ENCODE assay signal across 8 cellular contexts in the genomic region with DNA sequence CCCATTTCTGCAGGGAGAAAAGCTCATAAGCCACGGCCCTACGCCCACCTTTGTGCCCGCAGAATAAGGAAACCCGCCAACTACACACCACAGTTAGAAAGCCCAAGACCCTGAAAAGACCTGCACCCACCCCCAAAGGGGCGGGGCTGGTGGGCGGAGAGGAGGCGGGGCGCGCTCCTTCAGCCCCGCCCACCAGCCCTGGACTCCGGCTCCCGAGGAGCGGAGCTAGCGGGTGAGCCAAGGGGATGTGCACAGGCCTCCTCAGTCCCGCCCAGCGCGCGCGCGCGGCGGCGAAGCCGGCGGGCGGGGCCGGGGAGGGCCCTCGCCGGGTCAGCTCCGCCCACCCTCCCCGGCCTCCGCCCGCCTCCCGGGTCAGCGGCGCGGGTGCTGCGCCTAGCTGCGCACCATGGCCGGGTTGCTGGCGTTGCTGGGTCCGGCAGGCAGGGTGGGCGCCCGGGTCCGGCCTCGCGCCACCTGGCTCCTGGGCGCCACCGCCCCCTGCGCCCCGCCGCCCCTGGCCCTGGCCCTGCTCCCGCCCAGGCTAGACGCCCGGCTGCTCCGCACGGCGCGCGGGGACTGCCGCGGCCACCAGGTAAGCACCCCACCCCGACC. TPM values are rescaled to one million over a fixed set of nuclear protein-coding genes. Genes with fewer than 3 reads are reported as not detected.
DNase-seq lines count a peak whose midpoint lies in the region; ATAC-seq and TF ChIP-seq lines count a peak whose summit lies in the region.

A gene with protein sequence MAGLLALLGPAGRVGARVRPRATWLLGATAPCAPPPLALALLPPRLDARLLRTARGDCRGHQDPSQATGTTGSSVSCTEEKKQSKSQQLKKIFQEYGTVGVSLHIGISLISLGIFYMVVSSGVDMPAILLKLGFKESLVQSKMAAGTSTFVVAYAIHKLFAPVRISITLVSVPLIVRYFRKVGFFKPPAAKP (plus strand): TSS at position 375 of the 612 bp plus-strand sequence. CDS start 32 bp downstream, at position 407.

- intact Hi-C loops in dendritic cell treated with granulocyte-macrophage colony-stimulating factor and Interleukin-4, amounts not matched to agents 40 ng/mL and 50 ng/mL, for 4 days (cut with micrococcal nuclease) = loop anchor here (1.0 kb wide), 1 partner anchor 34 kb away; the partner anchor contains the start of genes AURKA and CSTF1
- intact Hi-C loops in left lung (cut with DNase I) = no loop called here

- peaks cover 11% of the 10 kb centered on the region for H3K36me3 Mint-ChIP-seq in dendritic cell treated with granulocyte-macrophage colony-stimulating factor and Interleukin-4, amounts not matched to agents 40 ng/mL and 50 ng/mL, for 4 days (ENCODE audit: low read depth)

- peak within 1 kb of the TSS; percentile 89 for H3K4me3 ChIP-seq in AG10803 (ENCODE audit: low read length)
- H3K4me3 ChIP-seq in left lung = peak within 1 kb of the TSS; percentile 70 to 79

- no peaks in the 10 kb centered on the region for H3K9me3 Mint-ChIP-seq in dendritic cell treated with granulocyte-macrophage colony-stimulating factor and Interleukin-4, amounts not matched to agents 40 ng/mL and 50 ng/mL, for 4 days

- peak within 1 kb of the TSS; percentile 91 for H3K4me3 Mint-ChIP-seq in dendritic cell treated with granulocyte-macrophage colony-stimulating factor and Interleukin-4, amounts not matched to agents 40 ng/mL and 50 ng/mL, for 4 days

- DNase-seq in AG10803 (ENCODE audit: low read depth) = peak; percentile 85
- peak; percentile 91 for DNase-seq in GM19238 (ENCODE audit: insufficient read length, low spot score)
- DNase-seq in NCI-H524 (lab: John Stamatoyannopoulos, UW) = peak; percentile 81 to 89
- DNase-seq in activated CD4-positive, alpha-beta T cell treated with anti-CD3 and anti-CD28 coated beads, Interleukin-2, amount 50 U/mL, for 4 hours = peak; percentile 66 to 71
- peak; percentile 91 to 97 for DNase-seq in left lung
- DNase-seq in stimulated activated CD4-positive, alpha-beta T cell treated with anti-CD3 and anti-CD28 coated beads, Interleukin-2, amount 100 ng/mL, for 4 hours (ENCODE audit: low read depth) = peak; percentile 69

- no peak for TF ChIP-seq CTCF in AG10803 (conservative IDR thresholded peaks at IDR 0.05; ENCODE audit: low read length)
- no peak for TF ChIP-seq CTCF in left lung (IDR thresholded peaks at IDR 0.05)

- H3K4me1 Mint-ChIP-seq in dendritic cell treated with granulocyte-macrophage colony-stimulating factor and Interleukin-4, amounts not matched to agents 40 ng/mL and 50 ng/mL, for 4 days (ENCODE audit: low read depth) = peaks cover 24% of the 10 kb centered on the region

- peak within 1 kb of the TSS; percentile 83 for H3K27ac Mint-ChIP-seq in dendritic cell treated with granulocyte-macrophage colony-stimulating factor and Interleukin-4, amounts not matched to agents 40 ng/mL and 50 ng/mL, for 4 days

- H3K4me1 ChIP-seq in left lung = peaks cover 3 to 21% of the 10 kb centered on the region in 2 donors

- ATAC-seq in HG03432 (IDR thresholded peaks at IDR 0.05; ENCODE audit: unreplicated experiment) = peak; percentile 99
- peak; percentile 97 for ATAC-seq in left lung

- H3K27ac ChIP-seq in left lung = peak within 1 kb of the TSS; percentile 48 to 69

- no peaks in the 10 kb centered on the region for H3K9me3 ChIP-seq in left lung

- H3K27me3 ChIP-seq in left lung = no peaks in the 10 kb centered on the region

- no peaks in the 10 kb centered on the region for H3K36me3 ChIP-seq in left lung

- H3K27me3 Mint-ChIP-seq in dendritic cell treated with granulocyte-macrophage colony-stimulating factor and Interleukin-4, amounts not matched to agents 40 ng/mL and 50 ng/mL, for 4 days = peaks cover 3% of the 10 kb centered on the region

RNA-seq across cellular contexts. Expression of the gene that starts here (rescaled TPM):
- 10 to 100 TPM; 32.0 to 65.1 TPM for total RNA-seq in left lung

Comparison
In these comparisons a context has a peak if more than half of its experiments do, and no peak if none do; other contexts are left out.
1. Peak in every context shown above with its lines: DNase-seq, ATAC-seq, H3K4me3 ChIP-seq and H3K27ac ChIP-seq.